ENCODE assay signal across 35 cellular contexts in genomic region chr16:10547708-10548107, GRCh38.
"Had no signal": no experiment of that assay in that cellular context is flagged by ENCODE, and none has a peak within 500 bp of the region (broad histone marks: within the 10 kb centered on the region; RNA-seq: fewer than 3 reads in every experiment).

No MANE protein-coding gene starts in this region.

- H3K27ac ChIP-seq: KMS-11 had no signal

- H3K9me3 ChIP-seq: MG63 had no signal

- H3K4me3 ChIP-seq: MG63 had no signal

- H3K27me3 ChIP-seq: MG63 had no signal

- DNase-seq: Karpas-422, Kasumi-1, MG63, MM.1S, MV-4-11, NCI-H1048, NCI-H1092, NCI-H1092 treated with DMSO at 0.1 percent for 48 hours, NCI-H1105, NCI-H1105 treated with DMSO at 0.1 percent for 48 hours, NCI-H1417, NCI-H1417 treated with DMSO at 0.1 percent for 48 hours, NCI-H1436, NCI-H1436 treated with DMSO at 0.1 percent for 48 hours, NCI-H146, NCI-H1694, NCI-H1694 treated with DMSO at 0.1 percent for 48 hours, NCI-H187, NCI-H187 treated with DMSO at 0.1 percent for 48 hours, NCI-H1930, NCI-H2029, NCI-H2029 treated with DMSO at 0.1 percent for 48 hours, NCI-H2081, NCI-H2081 treated with DMSO at 0.1 percent for 48 hours, NCI-H2107, NCI-H2171, NCI-H2171 treated with DMSO at 0.1 percent for 48 hours, NCI-H2227 treated with DMSO at 0.1 percent for 48 hours, NCI-H226, NCI-H345, NCI-H446, NCI-H446 treated with DMSO at 0.1 percent for 48 hours, NCI-H510A, NCI-H510A treated with DMSO at 0.1 percent for 48 hours had no signal
